In the genomic region with DNA sequence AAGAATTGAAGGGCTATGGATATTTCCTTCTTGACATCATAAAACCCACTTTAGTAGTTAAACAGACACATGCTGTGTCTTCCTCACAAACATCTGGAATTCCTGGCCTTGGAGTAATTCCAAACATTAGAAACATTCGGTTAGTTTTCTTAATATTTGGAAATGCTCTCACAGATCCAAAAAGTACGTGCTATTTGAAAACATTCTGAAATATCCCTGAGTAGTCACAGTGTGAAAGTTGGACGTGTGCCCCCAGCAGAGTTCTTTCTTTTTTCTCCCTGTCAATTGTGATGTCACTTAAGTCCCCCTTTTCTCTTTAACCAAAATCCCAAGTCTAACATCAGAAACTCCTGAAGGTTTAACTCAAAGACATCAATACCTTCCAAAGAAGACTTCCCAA, we compare ENCODE assay signal across 17 cellular contexts.
"Had no signal": no experiment of that assay in that cellular context is flagged by ENCODE, and none has a peak within 500 bp of the region (broad histone marks: within the 10 kb centered on the region; RNA-seq: fewer than 3 reads in every experiment).

No MANE protein-coding gene starts in this region.

- ATAC-seq: activated CD8-positive, alpha-beta T cell treated with anti-CD3 and anti-CD28 coated beads, Interleukin-2, amount 10 ng/mL, durations not matched to agents 7 days and 5 days; esophagus mucosa; heart left ventricle; lower lobe of right lung; natural killer cell; upper lobe of right lung had no signal

- H3K27ac ChIP-seq: brain microvascular endothelial cell, lower lobe of right lung, parathyroid adenoma, SJCRH30, upper lobe of right lung had no signal

- DNase-seq: activated CD4-positive, alpha-beta T cell treated with anti-CD3 and anti-CD28 coated beads, Interleukin-2, amount 10 ng/mL, durations not matched to agents 24 days and 14 days; activated CD8-positive, alpha-beta T cell treated with anti-CD3 and anti-CD28 coated beads, Interleukin-2, amount 10 ng/mL, durations not matched to agents 7 days and 5 days; activated naive CD4-positive, alpha-beta T cell treated with anti-CD3 and anti-CD28 coated beads for 36 hours; activated T-cell treated with anti-CD3 and anti-CD28 coated beads, Interleukin-2, amount 50 U/mL, for 24 hours; brain microvascular endothelial cell; cerebellar nuclear complex; effector CD4-positive, alpha-beta T cell; foreskin melanocyte; heart left ventricle; lower lobe of right lung; natural killer cell; SJCRH30; T1000; upper lobe of right lung had no signal

- H3K4me1 ChIP-seq: lower lobe of right lung, SJCRH30, upper lobe of right lung had no signal

- H3K27me3 ChIP-seq: brain microvascular endothelial cell, heart left ventricle, SJCRH30, upper lobe of right lung had no signal

- H3K9me3 ChIP-seq: heart left ventricle, lower lobe of right lung, SJCRH30, upper lobe of right lung had no signal

- H3K4me3 ChIP-seq: heart left ventricle, lower lobe of right lung, SJCRH30, skin epidermis, upper lobe of right lung had no signal
